Comparison of ENCODE assay signal across 33 cellular contexts in the genomic region with DNA sequence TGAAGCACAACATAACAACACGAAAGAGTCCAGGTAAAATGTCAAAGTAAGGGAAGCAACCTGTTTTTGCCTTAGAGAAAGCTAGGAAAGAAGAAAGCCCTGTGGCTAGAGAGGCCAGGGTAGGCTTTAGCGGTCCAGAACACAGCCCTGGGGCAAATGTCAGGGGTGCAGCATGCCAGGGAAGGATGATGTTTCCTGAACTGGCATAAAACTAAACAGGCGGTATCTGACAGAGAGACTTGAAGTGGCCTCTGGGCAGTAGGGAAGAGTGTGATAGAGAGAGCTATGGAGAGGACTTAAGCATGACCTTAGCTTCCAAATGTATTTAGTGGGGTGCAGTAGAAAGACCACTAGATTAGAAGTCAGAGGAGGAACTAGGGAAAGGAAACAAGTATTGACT.
DNase-seq lines count a peak whose midpoint lies in the region; ATAC-seq and TF ChIP-seq lines count a peak whose summit lies in the region.
"Had no signal": no experiment of that assay in that cellular context is flagged by ENCODE, and none has a peak within 500 bp of the region (broad histone marks: within the 10 kb centered on the region; RNA-seq: fewer than 3 reads in every experiment).

No MANE protein-coding gene starts in this region.

- H3K27me3 ChIP-seq in psoas muscle (ENCODE audit: insufficient read depth in 3 of 3, low read length in 2 of 3) (no peaks in the 10 kb centered on the region), gastrocnemius medialis (no peaks in the 10 kb centered on the region), skeletal muscle tissue (ENCODE audit: control insufficient read depth in 3 of 3, insufficient read depth in 3 of 3, low read length in 3 of 3) (no peaks in the 10 kb centered on the region)
- H3K27me3 ChIP-seq: BE2C; BLaER1; BLaER1 treated with 17β-estradiol and CSF1 and Interleukin-3, amounts not matched to agents 10 nM and 100 nM had no signal

- peak overlapping the region in 2 of 3 donors; percentile 26 to 32 for H3K9ac ChIP-seq in skeletal muscle tissue (ENCODE audit: low read depth in 1 of 3, low read length in 3 of 3)
- H3K9ac ChIP-seq: BLaER1; BLaER1 treated with 17β-estradiol and CSF1 and Interleukin-3, amounts not matched to agents 10 nM and 100 nM had no signal

- no peaks in the 10 kb centered on the region for H3K4me1 Mint-ChIP-seq in activated CD8-positive, alpha-beta memory T cell treated with anti-CD3 and anti-CD28 coated beads, Interleukin-2, amount 10 ng/mL, durations not matched to agents 7 days and 5 days
- H3K4me1 Mint-ChIP-seq: B cell; CD14-positive monocyte; CD4-positive, alpha-beta memory T cell; CD4-positive, CD25-positive, alpha-beta regulatory T cell; CD8-positive, alpha-beta memory T cell had no signal

- no peak overlapping the region for H3K27ac Mint-ChIP-seq in activated CD8-positive, alpha-beta memory T cell treated with anti-CD3 and anti-CD28 coated beads, Interleukin-2, amount 10 ng/mL, durations not matched to agents 7 days and 5 days
- H3K27ac Mint-ChIP-seq: B cell; CD4-positive, alpha-beta T cell; CD4-positive, CD25-positive, alpha-beta regulatory T cell; CD8-positive, alpha-beta T cell had no signal

- no peaks in the 10 kb centered on the region for H3K9me3 Mint-ChIP-seq in activated CD8-positive, alpha-beta memory T cell treated with anti-CD3 and anti-CD28 coated beads, Interleukin-2, amount 10 ng/mL, durations not matched to agents 7 days and 5 days (ENCODE audit: low read depth)
- H3K9me3 Mint-ChIP-seq: CD14-positive monocyte; CD4-positive, alpha-beta memory T cell; CD4-positive, alpha-beta T cell; CD8-positive, alpha-beta memory T cell; CD8-positive, alpha-beta T cell had no signal

- no peak overlapping the region for H3K4me3 Mint-ChIP-seq in activated CD8-positive, alpha-beta memory T cell treated with anti-CD3 and anti-CD28 coated beads, Interleukin-2, amount 10 ng/mL, durations not matched to agents 7 days and 5 days
- H3K4me3 Mint-ChIP-seq: B cell; CD14-positive monocyte; CD4-positive, alpha-beta memory T cell; CD4-positive, alpha-beta T cell; CD4-positive, CD25-positive, alpha-beta regulatory T cell; CD8-positive, alpha-beta memory T cell; CD8-positive, alpha-beta T cell had no signal

- peak overlapping the region; percentile 89 for H3K27ac ChIP-seq in psoas muscle
- H3K27ac ChIP-seq in gastrocnemius medialis, result peak overlapping the region; percentile 91 to 97 (median 92)
- peak overlapping the region; percentile 25 for H3K27ac ChIP-seq in skeletal muscle tissue (ENCODE audit: low read depth, low read length)
- H3K27ac ChIP-seq: 22Rv1; A549; BLaER1; BLaER1 treated with 17β-estradiol and CSF1 and Interleukin-3, amounts not matched to agents 10 nM and 100 nM; C4-2B had no signal

- ATAC-seq in psoas muscle (peak in 3 of 4 donors; percentile 53 to 76 (median 75)), gastrocnemius medialis (peak; percentile 68 to 71)
- ATAC-seq in activated CD8-positive, alpha-beta memory T cell treated with anti-CD3 and anti-CD28 coated beads, Interleukin-2, amount 10 ng/mL, durations not matched to agents 7 days and 5 days, result no peak
- ATAC-seq: A549; CD8-positive, alpha-beta T cell had no signal

- H3K36me3 ChIP-seq in psoas muscle (ENCODE audit: insufficient read depth in 1 of 2, low read depth in 1 of 2) (no peaks in the 10 kb centered on the region), gastrocnemius medialis (no peaks in the 10 kb centered on the region), skeletal muscle tissue (ENCODE audit: control insufficient read depth in 3 of 3, insufficient read depth in 3 of 3, low read length in 3 of 3) (no peaks in the 10 kb centered on the region)
- H3K36me3 ChIP-seq: BE2C, BLaER1 had no signal

- TF ChIP-seq CTCF in psoas muscle (IDR thresholded peaks at IDR 0.05) (no peak), gastrocnemius medialis (IDR thresholded peaks at IDR 0.05 in 4 of 5, conservative IDR thresholded peaks at IDR 0.05 in 1 of 5) (no peak)

- CTCF ChIA-PET in activated CD8-positive, alpha-beta memory T cell treated with anti-CD3 and anti-CD28 coated beads, Interleukin-2, amount 10 ng/mL, durations not matched to agents 7 days and 5 days (lab: Charles Lee), result no interaction called here

- intact Hi-C loops in psoas muscle (cut with DNase I), result loop anchor here (5.0 kb wide), 1 partner anchor 41 kb away; no protein-coding TSS in a partner anchor
- intact Hi-C loops in gastrocnemius medialis (cut with DNase I; ENCODE audit: low total_unique reads), result no loop called here

- no peaks in the 10 kb centered on the region for H3K27me3 Mint-ChIP-seq in activated CD8-positive, alpha-beta memory T cell treated with anti-CD3 and anti-CD28 coated beads, Interleukin-2, amount 10 ng/mL, durations not matched to agents 7 days and 5 days
- H3K27me3 Mint-ChIP-seq: B cell; CD4-positive, alpha-beta memory T cell; CD4-positive, alpha-beta T cell; CD4-positive, CD25-positive, alpha-beta regulatory T cell; CD8-positive, alpha-beta memory T cell had no signal

- no peaks in the 10 kb centered on the region for H3K36me3 Mint-ChIP-seq in activated CD8-positive, alpha-beta memory T cell treated with anti-CD3 and anti-CD28 coated beads, Interleukin-2, amount 10 ng/mL, durations not matched to agents 7 days and 5 days

- peaks cover 37% of the 10 kb centered on the region for H3K4me1 ChIP-seq in psoas muscle
- H3K4me1 ChIP-seq in gastrocnemius medialis, result peaks cover 36 to 43% of the 10 kb centered on the region in 2 donors
- H3K4me1 ChIP-seq in skeletal muscle tissue (ENCODE audit: control insufficient read depth in 3 of 3, insufficient read depth in 3 of 3, low read length in 3 of 3), result peaks cover 23 to 53% (median 31%) of the 10 kb centered on the region in 3 donors
- H3K4me1 ChIP-seq: A549, BE2C, BLaER1, Caco-2 had no signal

- DNase-seq in psoas muscle (peak in 1 of 2 donors; percentile 66), gastrocnemius medialis (peak; percentile 64 to 80), RPMI8226 (no peak), GM19240 (ENCODE audit: insufficient read length, low spot score) (no peak)
- DNase-seq in activated CD8-positive, alpha-beta memory T cell treated with anti-CD3 and anti-CD28 coated beads, Interleukin-2, amount 10 ng/mL, durations not matched to agents 7 days and 5 days, result no peak
- DNase-seq: 8988T; ACHN; AML-193; BE2C; C1 segment of cervical spinal cord; Caco-2; Calu3; CD4-positive, alpha-beta memory T cell; CD4-positive, alpha-beta T cell; CD4-positive, CD25-positive, alpha-beta regulatory T cell; CD8-positive, alpha-beta memory T cell; CD8-positive, alpha-beta T cell; COR-L47; DMS 273 treated with DMSO at 0.1 percent for 48 hours; DMS153; DMS53; DMS79; DMS79 treated with DMSO at 0.1 percent for 48 hours; DND-41; EL had no signal

- WGBS in psoas muscle, 3 donors, result 36 to 56% (median 48%) methylated on average over 3 of the region's 3 CpGs

- no peaks in the 10 kb centered on the region for H3K9me3 ChIP-seq in psoas muscle
- H3K9me3 ChIP-seq in gastrocnemius medialis, result no peaks in the 10 kb centered on the region
- H3K9me3 ChIP-seq in skeletal muscle tissue (ENCODE audit: control insufficient read depth in 3 of 3, low read length in 3 of 3), result no peaks in the 10 kb centered on the region
- H3K9me3 ChIP-seq: A549, BE2C, BLaER1, Caco-2 had no signal

- no peak overlapping the region for H3K4me3 ChIP-seq in psoas muscle
- H3K4me3 ChIP-seq in gastrocnemius medialis, result no peak overlapping the region
- no peak overlapping the region for H3K4me3 ChIP-seq in skeletal muscle tissue (ENCODE audit: low read length in 3 of 3)
- H3K4me3 ChIP-seq: A549; BLaER1; BLaER1 treated with 17β-estradiol and CSF1 and Interleukin-3, amounts not matched to agents 10 nM and 100 nM had no signal

- in situ Hi-C loops in gastrocnemius medialis (cut with MboI; ENCODE audit: low sequenced_read_pairs in 4 of 4), result loop anchor here in 1 of 4 donors (25.0 kb wide), 1 partner anchor 426 kb away; no protein-coding TSS in a partner anchor

- peak in 1 of 2 donors; percentile 59 for TF ChIP-seq POLR2A in gastrocnemius medialis (IDR thresholded peaks at IDR 0.05)

Comparison
In these comparisons a context has a peak if more than half of its experiments do, and no peak if none do; other contexts are left out.
1. DNase-seq: peak in gastrocnemius medialis (2 of 2); none in activated CD8-positive, alpha-beta memory T cell treated with anti-CD3 and anti-CD28 coated beads, Interleukin-2, amount 10 ng/mL, durations not matched to agents 7 days and 5 days (single experiment), RPMI8226 (single experiment) and GM19240 (single experiment).
2. H3K27ac ChIP-seq: peak in every context shown above with its lines; median percentile 92 in gastrocnemius medialis; 89 in psoas muscle; 25 in skeletal muscle tissue.